ENCODE assay signal across 15 cellular contexts in genomic region chr16:67464565-67464964, GRCh38. TPM values are rescaled to one million over a fixed set of nuclear protein-coding genes. Genes with fewer than 3 reads are reported as not detected.
"Had no signal": no experiment of that assay in that cellular context is flagged by ENCODE, and none has a peak within 500 bp of the region (broad histone marks: within the 10 kb centered on the region; RNA-seq: fewer than 3 reads in every experiment).

No MANE protein-coding gene starts in this region.

- H3K27me3 ChIP-seq: left lung, sigmoid colon, spleen had no signal

- H3K27ac Mint-ChIP-seq: activated CD4-positive, alpha-beta T cell treated with anti-CD3 and anti-CD28 coated beads, Interleukin-2, amount 10 ng/mL, durations not matched to agents 7 days and 5 days; endodermal cell; nephron had no signal

- H3K4me1 Mint-ChIP-seq: endodermal cell had no signal

- ATAC-seq: left lung; stimulated activated naive CD8-positive, alpha-beta T cell treated with anti-CD3 and anti-CD28 coated beads, Interleukin-15, amount 100 ng/mL, for 72 hours had no signal

- H3K27ac ChIP-seq: left lung, sigmoid colon, spleen had no signal

- H3K9me3 Mint-ChIP-seq: activated CD4-positive, alpha-beta T cell treated with anti-CD3 and anti-CD28 coated beads, Interleukin-2, amount 10 ng/mL, durations not matched to agents 7 days and 5 days; endodermal cell; memory B cell; nephron; stimulated activated naive CD8-positive, alpha-beta T cell treated with anti-CD3 and anti-CD28 coated beads, Interleukin-15, amount 100 ng/mL, for 72 hours had no signal

- H3K27me3 Mint-ChIP-seq: activated CD4-positive, alpha-beta T cell treated with anti-CD3 and anti-CD28 coated beads, Interleukin-2, amount 10 ng/mL, durations not matched to agents 7 days and 5 days; memory B cell; stimulated activated naive CD8-positive, alpha-beta T cell treated with anti-CD3 and anti-CD28 coated beads, Interleukin-15, amount 100 ng/mL, for 72 hours had no signal

- H3K9me3 ChIP-seq: left lung, sigmoid colon, spleen had no signal

- DNase-seq: activated CD4-positive, alpha-beta T cell treated with anti-CD3 and anti-CD28 coated beads, Interleukin-2, amount 10 ng/mL, durations not matched to agents 7 days and 5 days; activated naive CD4-positive, alpha-beta T cell treated with Interleukin-2 at 50 U/mL for 16 hours; endodermal cell; islet precursor cell; sigmoid colon; spleen; stimulated activated naive CD8-positive, alpha-beta T cell treated with anti-CD3 and anti-CD28 coated beads, Interleukin-15, amount 100 ng/mL, for 72 hours had no signal

- H3K4me3 ChIP-seq: left lung, sigmoid colon, spleen had no signal

- H3K4me3 Mint-ChIP-seq: activated CD4-positive, alpha-beta T cell treated with anti-CD3 and anti-CD28 coated beads, Interleukin-2, amount 10 ng/mL, durations not matched to agents 7 days and 5 days; endodermal cell; memory B cell; nephron; stimulated activated naive CD8-positive, alpha-beta T cell treated with anti-CD3 and anti-CD28 coated beads, Interleukin-15, amount 100 ng/mL, for 72 hours had no signal

RNA-seq across cellular contexts. Expression of gene AGRP, which starts 18.8 kb away (rescaled TPM):
- total RNA-seq: activated CD4-positive, alpha-beta T cell treated with anti-CD3 and anti-CD28 coated beads, Interleukin-2, amount 10 ng/mL, durations not matched to agents 7 days and 5 days; chondrocyte; dermis microvascular lymphatic vessel endothelial cell; endodermal cell; epithelial cell of proximal tubule; omental fat pad; pulmonary artery endothelial cell; sigmoid colon had no signal
- polyA plus RNA-seq: sigmoid colon had no signal

RNA-seq across cellular contexts. Expression of gene HSD11B2, which starts 33.6 kb away (rescaled TPM):
- total RNA-seq: activated CD4-positive, alpha-beta T cell treated with anti-CD3 and anti-CD28 coated beads, Interleukin-2, amount 10 ng/mL, durations not matched to agents 7 days and 5 days; dermis microvascular lymphatic vessel endothelial cell; pulmonary artery endothelial cell had no signal
